ENCODE assay signal across 9 cellular contexts in the genomic region with DNA sequence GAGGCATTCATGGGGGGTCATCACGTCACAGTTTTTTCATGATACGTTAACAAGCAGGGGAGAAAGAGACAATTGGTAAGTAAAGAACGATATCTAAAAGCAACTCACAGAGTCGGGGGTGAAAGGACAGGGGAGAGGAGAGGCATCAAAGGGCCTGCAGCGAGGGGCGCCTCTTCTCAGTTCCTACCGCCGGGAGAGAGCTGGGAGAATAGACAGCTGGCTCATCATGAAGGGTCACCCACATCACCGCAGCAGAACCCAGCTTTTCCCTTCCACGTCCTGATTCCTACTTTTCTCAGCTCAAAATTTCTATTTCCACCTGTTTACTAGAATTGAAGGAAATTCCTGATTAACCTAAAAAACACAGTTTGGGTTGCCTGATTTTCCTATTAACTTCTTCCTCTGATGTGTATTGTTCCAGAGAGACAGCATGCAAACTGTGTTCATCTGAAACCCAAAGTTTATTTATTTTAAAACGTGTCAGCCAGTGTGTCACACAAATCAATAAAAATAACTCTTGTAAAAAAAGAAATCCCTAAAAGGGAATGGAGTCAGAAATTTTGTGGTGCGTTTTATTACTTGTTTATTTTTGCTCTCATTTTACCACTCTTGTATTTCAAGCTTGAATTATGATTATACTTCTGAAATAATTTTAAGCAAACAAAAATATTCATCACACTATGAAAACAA.
DNase-seq lines count a peak whose midpoint lies in the region; ATAC-seq and TF ChIP-seq lines count a peak whose summit lies in the region.
"Had no signal": no experiment of that assay in that cellular context is flagged by ENCODE, and none has a peak within 500 bp of the region (broad histone marks: within the 10 kb centered on the region; RNA-seq: fewer than 3 reads in every experiment).

No MANE protein-coding gene starts in this region.

- TF ChIP-seq CTCF in endothelial cell (IDR thresholded peaks at IDR 0.05; ENCODE audit: unreplicated experiment) (no peak), GM10248 (IDR thresholded peaks at IDR 0.05; ENCODE audit: control extremely low read depth, extremely low read depth, low read depth, missing control alignments) (no peak)

- CTCF ChIA-PET in GM10248 (lab: Yijun Ruan, JAX) = interaction anchor here (0.7 to 8.7 kb wide), 38 partner anchors 9 to 545 kb away, joined by 3 to 509 read pairs (median 4); no protein-coding TSS in a partner anchor
- CTCF ChIA-PET in activated CD4-positive, alpha-beta memory T cell treated with anti-CD3 and anti-CD28 coated beads, Interleukin-2, amount 10 ng/mL, durations not matched to agents 7 days and 5 days (lab: Charles Lee) = interaction anchor here (0.7 to 8.0 kb wide), 11 partner anchors 57 to 351 kb away, joined by 3 to 250 read pairs (median 5); a partner anchor contains a TSS

- no peaks in the 10 kb centered on the region for H3K27me3 Mint-ChIP-seq in activated naive CD8-positive, alpha-beta T cell treated with anti-CD3 and anti-CD28 coated beads, Interleukin-2, amount 50 U/mL, for 24 hours
- H3K27me3 Mint-ChIP-seq in activated naive CD8-positive, alpha-beta T cell treated with anti-CD3 and anti-CD28 coated beads for 36 hours = no peaks in the 10 kb centered on the region
- H3K27me3 Mint-ChIP-seq in endothelial cell (ENCODE audit: unreplicated experiment) = peaks cover 3% of the 10 kb centered on the region
- H3K27me3 Mint-ChIP-seq in activated CD4-positive, alpha-beta memory T cell treated with anti-CD3 and anti-CD28 coated beads, Interleukin-2, amount 10 ng/mL, durations not matched to agents 7 days and 5 days = peaks cover 6% of the 10 kb centered on the region

- peak overlapping the region; percentile 70 for H3K27ac Mint-ChIP-seq in activated naive CD8-positive, alpha-beta T cell treated with anti-CD3 and anti-CD28 coated beads, Interleukin-2, amount 50 U/mL, for 24 hours
- no peak overlapping the region for H3K27ac Mint-ChIP-seq in activated naive CD8-positive, alpha-beta T cell treated with anti-CD3 and anti-CD28 coated beads for 36 hours
- peak overlapping the region; percentile 49 for H3K27ac Mint-ChIP-seq in endothelial cell (ENCODE audit: unreplicated experiment)
- peak overlapping the region; percentile 13 for H3K27ac Mint-ChIP-seq in stimulated activated effector memory CD8-positive, alpha-beta T cell treated with anti-CD3 and anti-CD28 coated beads, Interleukin-12 subunit alpha, Interleukin-12 subunit beta, amount 100 ng/mL, for 72 hours
- no peak overlapping the region for H3K27ac Mint-ChIP-seq in activated CD4-positive, alpha-beta memory T cell treated with anti-CD3 and anti-CD28 coated beads, Interleukin-2, amount 10 ng/mL, durations not matched to agents 7 days and 5 days

- ATAC-seq in activated naive CD8-positive, alpha-beta T cell treated with anti-CD3 and anti-CD28 coated beads, Interleukin-2, amount 50 U/mL, for 24 hours = no peak
- no peak for ATAC-seq in stimulated activated effector memory CD8-positive, alpha-beta T cell treated with anti-CD3 and anti-CD28 coated beads, Interleukin-12 subunit alpha, Interleukin-12 subunit beta, amount 100 ng/mL, for 72 hours
- ATAC-seq in HG03097 (IDR thresholded peaks at IDR 0.05; ENCODE audit: low FRiP score, unreplicated experiment) = no peak

- POLR2A ChIA-PET in GM10248 (lab: Yijun Ruan, JAX) = no interaction called here
- POLR2A ChIA-PET in activated CD4-positive, alpha-beta memory T cell treated with anti-CD3 and anti-CD28 coated beads, Interleukin-2, amount 10 ng/mL, durations not matched to agents 7 days and 5 days (lab: Charles Lee) = interaction anchor here (1.0 to 1.9 kb wide), 4 partner anchors 79 to 342 kb away, joined by 3 to 20 read pairs (median 4); a partner anchor contains a TSS

- no peaks in the 10 kb centered on the region for H3K36me3 Mint-ChIP-seq in activated naive CD8-positive, alpha-beta T cell treated with anti-CD3 and anti-CD28 coated beads, Interleukin-2, amount 50 U/mL, for 24 hours (ENCODE audit: low read depth)
- H3K36me3 Mint-ChIP-seq in activated naive CD8-positive, alpha-beta T cell treated with anti-CD3 and anti-CD28 coated beads for 36 hours = no peaks in the 10 kb centered on the region
- H3K36me3 Mint-ChIP-seq in endothelial cell (ENCODE audit: low read depth, unreplicated experiment) = peaks cover 9% of the 10 kb centered on the region
- no peaks in the 10 kb centered on the region for H3K36me3 Mint-ChIP-seq in stimulated activated effector memory CD8-positive, alpha-beta T cell treated with anti-CD3 and anti-CD28 coated beads, Interleukin-12 subunit alpha, Interleukin-12 subunit beta, amount 100 ng/mL, for 72 hours
- no peaks in the 10 kb centered on the region for H3K36me3 Mint-ChIP-seq in activated CD4-positive, alpha-beta memory T cell treated with anti-CD3 and anti-CD28 coated beads, Interleukin-2, amount 10 ng/mL, durations not matched to agents 7 days and 5 days (ENCODE audit: low read depth)

- no peak overlapping the region for H3K4me3 Mint-ChIP-seq in activated naive CD8-positive, alpha-beta T cell treated with anti-CD3 and anti-CD28 coated beads, Interleukin-2, amount 50 U/mL, for 24 hours
- no peak overlapping the region for H3K4me3 Mint-ChIP-seq in activated naive CD8-positive, alpha-beta T cell treated with anti-CD3 and anti-CD28 coated beads for 36 hours
- H3K4me3 Mint-ChIP-seq in endothelial cell (ENCODE audit: unreplicated experiment) = no peak overlapping the region
- H3K4me3 Mint-ChIP-seq in stimulated activated effector memory CD8-positive, alpha-beta T cell treated with anti-CD3 and anti-CD28 coated beads, Interleukin-12 subunit alpha, Interleukin-12 subunit beta, amount 100 ng/mL, for 72 hours = no peak overlapping the region
- no peak overlapping the region for H3K4me3 Mint-ChIP-seq in activated CD4-positive, alpha-beta memory T cell treated with anti-CD3 and anti-CD28 coated beads, Interleukin-2, amount 10 ng/mL, durations not matched to agents 7 days and 5 days

- H3K36me3 ChIP-seq in KOPT-K1 (ENCODE audit: insufficient read depth, low read length) = no peaks in the 10 kb centered on the region
- H3K36me3 ChIP-seq: MG63 had no signal

- H3K4me1 Mint-ChIP-seq in activated naive CD8-positive, alpha-beta T cell treated with anti-CD3 and anti-CD28 coated beads, Interleukin-2, amount 50 U/mL, for 24 hours = peaks cover 8% of the 10 kb centered on the region
- peaks cover 5% of the 10 kb centered on the region for H3K4me1 Mint-ChIP-seq in activated naive CD8-positive, alpha-beta T cell treated with anti-CD3 and anti-CD28 coated beads for 36 hours
- H3K4me1 Mint-ChIP-seq in endothelial cell (ENCODE audit: unreplicated experiment) = peaks cover 50% of the 10 kb centered on the region
- peaks cover 8% of the 10 kb centered on the region for H3K4me1 Mint-ChIP-seq in stimulated activated effector memory CD8-positive, alpha-beta T cell treated with anti-CD3 and anti-CD28 coated beads, Interleukin-12 subunit alpha, Interleukin-12 subunit beta, amount 100 ng/mL, for 72 hours
- H3K4me1 Mint-ChIP-seq in activated CD4-positive, alpha-beta memory T cell treated with anti-CD3 and anti-CD28 coated beads, Interleukin-2, amount 10 ng/mL, durations not matched to agents 7 days and 5 days = no peaks in the 10 kb centered on the region

- no peak for DNase-seq in activated naive CD8-positive, alpha-beta T cell treated with anti-CD3 and anti-CD28 coated beads, Interleukin-2, amount 50 U/mL, for 24 hours
- DNase-seq in activated naive CD8-positive, alpha-beta T cell treated with anti-CD3 and anti-CD28 coated beads for 36 hours = no peak
- DNase-seq in endothelial cell (ENCODE audit: low spot score) (no peak), GM10248 (ENCODE audit: extremely low spot score) (no peak)
- DNase-seq in stimulated activated effector memory CD8-positive, alpha-beta T cell treated with anti-CD3 and anti-CD28 coated beads, Interleukin-12 subunit alpha, Interleukin-12 subunit beta, amount 100 ng/mL, for 72 hours (ENCODE audit: low spot score in 2 of 2) = no peak
- no peak for DNase-seq in activated CD4-positive, alpha-beta memory T cell treated with anti-CD3 and anti-CD28 coated beads, Interleukin-2, amount 10 ng/mL, durations not matched to agents 7 days and 5 days

- H3K9me3 ChIP-seq in KOPT-K1 (ENCODE audit: insufficient read depth, low read length, poor library complexity, severe bottlenecking) = no peaks in the 10 kb centered on the region
- H3K9me3 ChIP-seq: MG63 had no signal

- H3K9me3 Mint-ChIP-seq in activated naive CD8-positive, alpha-beta T cell treated with anti-CD3 and anti-CD28 coated beads, Interleukin-2, amount 50 U/mL, for 24 hours = no peaks in the 10 kb centered on the region
- no peaks in the 10 kb centered on the region for H3K9me3 Mint-ChIP-seq in activated naive CD8-positive, alpha-beta T cell treated with anti-CD3 and anti-CD28 coated beads for 36 hours
- no peaks in the 10 kb centered on the region for H3K9me3 Mint-ChIP-seq in endothelial cell (ENCODE audit: unreplicated experiment)
- H3K9me3 Mint-ChIP-seq in stimulated activated effector memory CD8-positive, alpha-beta T cell treated with anti-CD3 and anti-CD28 coated beads, Interleukin-12 subunit alpha, Interleukin-12 subunit beta, amount 100 ng/mL, for 72 hours = no peaks in the 10 kb centered on the region
- no peaks in the 10 kb centered on the region for H3K9me3 Mint-ChIP-seq in activated CD4-positive, alpha-beta memory T cell treated with anti-CD3 and anti-CD28 coated beads, Interleukin-2, amount 10 ng/mL, durations not matched to agents 7 days and 5 days

- H3K27ac ChIP-seq in KOPT-K1 (ENCODE audit: low read depth, low read length, poor library complexity, severe bottlenecking) = peak overlapping the region; percentile 33

Comparison
In these comparisons a context has a peak if more than half of its experiments do, and no peak if none do; other contexts are left out.
1. H3K27ac Mint-ChIP-seq: peak in activated naive CD8-positive, alpha-beta T cell treated with anti-CD3 and anti-CD28 coated beads, Interleukin-2, amount 50 U/mL, for 24 hours (single experiment), endothelial cell (single experiment) and stimulated activated effector memory CD8-positive, alpha-beta T cell treated with anti-CD3 and anti-CD28 coated beads, Interleukin-12 subunit alpha, Interleukin-12 subunit beta, amount 100 ng/mL, for 72 hours (single experiment); none in activated naive CD8-positive, alpha-beta T cell treated with anti-CD3 and anti-CD28 coated beads for 36 hours (single experiment) and activated CD4-positive, alpha-beta memory T cell treated with anti-CD3 and anti-CD28 coated beads, Interleukin-2, amount 10 ng/mL, durations not matched to agents 7 days and 5 days (single experiment).